In genomic region chr21:38796426-38796825, GRCh38 we compare ENCODE assay signal across 18 cellular contexts. TPM values are rescaled to one million over a fixed set of nuclear protein-coding genes. Genes with fewer than 3 reads are reported as not detected.
DNase-seq lines count a peak whose midpoint lies in the region; ATAC-seq, FAIRE-seq and TF ChIP-seq lines count a peak whose summit lies in the region.
"Had no signal": no experiment of that assay in that cellular context is flagged by ENCODE, and none has a peak within 500 bp of the region (broad histone marks: within the 10 kb centered on the region; RNA-seq: fewer than 3 reads in every experiment).

No MANE protein-coding gene starts in this region.

- H4K8ac ChIP-seq in mesenchymal stem cell (ENCODE audit: low read length), result peak overlapping the region; percentile 35

- H3K9me3 ChIP-seq in GM12878 (replicated peaks; ENCODE audit: control insufficient read depth, insufficient read depth, low read length), result no peaks in the 10 kb centered on the region
- peaks cover 3% of the 10 kb centered on the region for H3K9me3 ChIP-seq in mesenchymal stem cell (ENCODE audit: control insufficient read depth, low read length)
- no peaks in the 10 kb centered on the region for H3K9me3 ChIP-seq in ovary
- H3K9me3 ChIP-seq: testis had no signal

- FAIRE-seq in GM12878 (lab: Jason Lieb, UNC), result no peak
- FAIRE-seq: H54, HTR-8/SVneo had no signal

- POLR2A ChIA-PET in GM12878 (lab: Charles Lee), result no interaction called here

- TF ChIP-seq CTCF in GM12878 (IDR thresholded peaks at IDR 0.05 in 2 of 3, conservative IDR thresholded peaks at IDR 0.05 in 1 of 3; ENCODE audit: control insufficient read depth in 2 of 3, extremely low read depth in 1 of 3, insufficient read depth in 1 of 3, low read depth in 3 of 3, low read length in 3 of 3) (peak; percentile 2 to 26 (median 11); a peak in 2 of 6 replicates), ovary (IDR thresholded peaks at IDR 0.05) (no peak)

- CTCF ChIA-PET in GM12878 (lab: Yijun Ruan, JAX), result interaction anchor here (1.8 kb wide), 1 partner anchor 62 kb away, joined by 6 read pairs; no protein-coding TSS in a partner anchor

- no peak overlapping the region for H3K4me3 ChIP-seq in GM12878
- H3K4me3 ChIP-seq in mesenchymal stem cell (ENCODE audit: insufficient read depth in 1 of 2, low read depth in 1 of 2, low read length in 2 of 2), result no peak overlapping the region
- H3K4me3 ChIP-seq in ovary, result no peak overlapping the region
- H3K4me3 ChIP-seq: dorsolateral prefrontal cortex, skin epidermis, testis had no signal

- H3K79me2 ChIP-seq in GM12878 (ENCODE audit: control insufficient read depth, insufficient read depth, low read length), result no peaks in the 10 kb centered on the region

- no peak overlapping the region for H2BK15ac ChIP-seq in mesenchymal stem cell (ENCODE audit: low read depth, poor library complexity, severe bottlenecking)

- 73% methylated on average over 5 of the region's 5 CpGs for WGBS in GM12878 (ENCODE audit: insufficient coverage, insufficient replicate concordance, low lambda C conversion rate, missing lambda C conversion rate)
- 57% methylated on average over 5 of the region's 5 CpGs for WGBS in mesenchymal stem cell
- WGBS in ovary, 3 donors, result 84 to 88% (median 87%) methylated on average over 5 of the region's 5 CpGs

- H3K4me1 ChIP-seq in GM12878 (ENCODE audit: control insufficient read depth, insufficient read depth, low read length) (peaks cover 3% of the 10 kb centered on the region; the same call in 1 of the 2 replicates), mesenchymal stem cell (ENCODE audit: control insufficient read depth, insufficient read depth, low read depth, low read length) (peaks cover 25% of the 10 kb centered on the region), ovary (ENCODE audit: insufficient read depth) (no peaks in the 10 kb centered on the region)
- H3K4me1 ChIP-seq: testis had no signal

- no peaks in the 10 kb centered on the region for H3K79me1 ChIP-seq in mesenchymal stem cell (replicated peaks; ENCODE audit: low read length, poor library complexity, severe bottlenecking)

- H3K23ac ChIP-seq in mesenchymal stem cell (ENCODE audit: low read length in 2 of 2), result no peak overlapping the region

- peak overlapping the region in 1 of 2 experiments; percentile 3 for H3K18ac ChIP-seq in mesenchymal stem cell (ENCODE audit: low read depth in 1 of 2, low read length in 2 of 2)

- H2BK12ac ChIP-seq in mesenchymal stem cell (ENCODE audit: low read length in 2 of 2), result peak overlapping the region in 1 of 2 experiments; percentile 1

- no peaks in the 10 kb centered on the region; a peak in 1 of 4 replicates for H3K27me3 ChIP-seq in GM12878 (replicated peaks in 1 of 2; ENCODE audit: control insufficient read depth in 2 of 2, insufficient read depth in 2 of 2, low read length in 1 of 2)
- peaks cover 0 to 10% of the 10 kb centered on the region in 2 experiments for H3K27me3 ChIP-seq in mesenchymal stem cell (ENCODE audit: control insufficient read depth in 1 of 2, insufficient read depth in 1 of 2, low read length in 2 of 2)
- H3K27me3 ChIP-seq in ovary, result no peaks in the 10 kb centered on the region
- H3K27me3 ChIP-seq: dorsolateral prefrontal cortex, testis had no signal

- H3K36me3 ChIP-seq in GM12878 (ENCODE audit: control insufficient read depth in 2 of 2, insufficient read depth in 2 of 2, low read length in 1 of 2) (no peaks in the 10 kb centered on the region), mesenchymal stem cell (ENCODE audit: control insufficient read depth in 1 of 2, insufficient read depth in 2 of 2, low read depth in 1 of 2, low read length in 2 of 2) (no peaks in the 10 kb centered on the region), ovary (no peaks in the 10 kb centered on the region)

- H2AK5ac ChIP-seq in mesenchymal stem cell (ENCODE audit: low read length, severe bottlenecking), result no peak overlapping the region

- H3K4me2 ChIP-seq in GM12878 (ENCODE audit: control insufficient read depth, insufficient read depth) (no peak overlapping the region), mesenchymal stem cell (ENCODE audit: low read length, poor library complexity, severe bottlenecking) (no peak overlapping the region)

- no peak overlapping the region for H3K9ac ChIP-seq in GM12878 (ENCODE audit: control insufficient read depth, insufficient read depth, low read length)
- no peak overlapping the region for H3K9ac ChIP-seq in mesenchymal stem cell (ENCODE audit: low read length)

- DNase-seq in ELR (ENCODE audit: low read depth), result peak; percentile 83
- DNase-seq in GM12878 (ENCODE audit: low read depth, low spot score), result no peak
- peak; percentile 63 for DNase-seq in mesenchymal stem cell
- no peak for DNase-seq in cerebellum (ENCODE audit: low spot score)
- no peak for DNase-seq in ovary
- DNase-seq: dorsolateral prefrontal cortex, NCI-H1694, NCI-H526, SIG-M5, testis had no signal

- TF ChIP-seq POLR2A in GM12878 (IDR thresholded peaks at IDR 0.05; ENCODE audit: low read depth, low read length) (no peak), ovary (IDR thresholded peaks at IDR 0.05) (no peak)

- H2AFZ ChIP-seq in GM12878 (ENCODE audit: control insufficient read depth, low read depth, low read length), result no peak overlapping the region
- no peak overlapping the region for H2AFZ ChIP-seq in mesenchymal stem cell (ENCODE audit: low read depth, low read length)

- TF ChIP-seq EP300 in Ishikawa (IDR thresholded peaks at IDR 0.05; ENCODE audit: borderline replicate concordance) (peak; percentile 22; the same call in 1 of the 2 replicates), GM12878 (IDR thresholded peaks at IDR 0.05; ENCODE audit: borderline replicate concordance in 1 of 2, control insufficient read depth in 1 of 2, low read depth in 2 of 2, low read length in 2 of 2) (no peak), ovary (IDR thresholded peaks at IDR 0.05) (no peak)

- no peak overlapping the region for H4K91ac ChIP-seq in mesenchymal stem cell (ENCODE audit: low read length)

- H3K4ac ChIP-seq in mesenchymal stem cell (ENCODE audit: low read depth in 1 of 2, low read length in 2 of 2), result peak overlapping the region in 1 of 2 experiments; percentile 4

- no peak overlapping the region for H2BK120ac ChIP-seq in mesenchymal stem cell (ENCODE audit: low read depth, low read length)

- no TSS peak for BruUV-seq in GM12878 (replicated peaks; lab: Mats Ljungman, UMichigan)

- no peak overlapping the region for H2BK5ac ChIP-seq in mesenchymal stem cell (ENCODE audit: low read depth, low read length, poor library complexity, severe bottlenecking)

- no peak overlapping the region for H3K14ac ChIP-seq in mesenchymal stem cell (ENCODE audit: low read length in 2 of 2)

- in situ Hi-C loops in GM12878 (cut with MboI), result no loop called here

- H3K27ac ChIP-seq in GM12878 (ENCODE audit: control insufficient read depth, insufficient read depth) (no peak overlapping the region), mesenchymal stem cell (ENCODE audit: low read length, poor library complexity, severe bottlenecking) (peak overlapping the region; percentile 56), ovary (no peak overlapping the region)
- H3K27ac ChIP-seq: dorsolateral prefrontal cortex, skin epidermis, testis had no signal

- H4K20me1 ChIP-seq in GM12878 (ENCODE audit: control insufficient read depth, insufficient read depth), result no peaks in the 10 kb centered on the region

- TF ChIP-seq RAD21 in Ishikawa (IDR thresholded peaks at IDR 0.05; ENCODE audit: low read depth), result peak; percentile 46; the same call in 1 of the 2 replicates
- peak; percentile 35 for TF ChIP-seq RAD21 in GM12878 (IDR thresholded peaks at IDR 0.05; ENCODE audit: insufficient read depth, low read depth, low read length)

- RAD21 ChIA-PET in GM12878 (lab: Charles Lee; ENCODE audit: unreplicated experiment), result interaction anchor here (0.7 kb wide), 1 partner anchor 10 kb away, joined by 3 read pairs; no protein-coding TSS in a partner anchor

- ATAC-seq in GM12878 (no peak), HG03039 (IDR thresholded peaks at IDR 0.05; ENCODE audit: unreplicated experiment) (no peak), GM18498 (IDR thresholded peaks at IDR 0.05; ENCODE audit: unreplicated experiment) (no peak)
- ATAC-seq: left lobe of liver; natural killer cell treated with Interleukin-12 subunit alpha and Interleukin-12 subunit beta and Interleukin-15 and Interleukin-18, amount 100 ng/mL, for 72 hours had no signal

- intact Hi-C loops in GM12878 (cut with micrococcal nuclease; ENCODE audit: unreplicated experiment) (loop anchor here (1.0 kb wide), 1 partner anchor 62 kb away; no protein-coding TSS in a partner anchor), ovary (cut with DNase I) (no loop called here)

- SMC1A ChIA-PET in GM12878 (lab: Charles Lee; ENCODE audit: uncharacterized antibody, unreplicated experiment), result interaction anchor here (0.6 to 0.9 kb wide), 3 partner anchors 9 to 60 kb away, joined by 3 read pairs; no protein-coding TSS in a partner anchor

TF ChIP-seq in Ishikawa, 13 proteins besides CTCF, POLR2A, EP300 and RAD21 (continues in another document):
- TF ChIP-seq YY1 (IDR thresholded peaks at IDR 0.05; ENCODE audit: low read depth) (no peak), ZBTB7A (IDR thresholded peaks at IDR 0.05; ENCODE audit: low read depth) (no peak), CEBPB (IDR thresholded peaks at IDR 0.05) (no peak)

TF ChIP-seq in GM12878, 131 proteins besides CTCF, POLR2A, EP300 and RAD21 (continues in another document):
- TF ChIP-seq ASH2L (IDR thresholded peaks at IDR 0.05; ENCODE audit: borderline replicate concordance, low read depth) (no peak), SIX5 (IDR thresholded peaks at IDR 0.05; ENCODE audit: low read depth, low read length, severe bottlenecking) (no peak)

RNA-seq across cellular contexts. Expression of gene ETS2, which starts 9.3 kb away (rescaled TPM):
- 2.2 and 2.7 TPM in 2 replicates for total RNA-seq in GM12878 (2013; cell fraction: nucleolus; rRNA removed)
- total RNA-seq in GM12878 (2014; rRNA removed) (3.1 and 3.4 TPM in 2 replicates), GM12878 (2014; rRNA removed; fragmentation: Illumina TruSeq; extraction: Trizol) (3.4 TPM in 2 replicates), GM12878 (2021) (8.6 and 10.1 TPM in 2 replicates), cerebellum (15.7 TPM), ovary (100 to 1,000 TPM in 2 of 7 donors, 10 to 100 TPM in 5; 57.5 to 152 (median 79.6) TPM)
- 1.5 TPM for polyA plus RNA-seq in GM12878 (2011; ENCODE audit: low read depth)
- polyA plus RNA-seq in GM12878 (2011; rRNA removed) (2.7 and 4.7 TPM in 2 replicates), GM12878 (2014; fragmentation: Illumina TruSeq; extraction: Trizol) (6.5 and 7.8 TPM in 2 replicates), GM12878 (2014; fragmentation: Nextera tagmentation; extraction: Ambion mirVana) (1 to 10 TPM in 1 of 2 experiments, under 1 TPM in 1; 0.52 to 1.2 TPM), GM12878 (2014; rRNA removed) (5.4 and 6.4 TPM in 2 replicates), GM12878 (2016; fragmentation: Nextera tagmentation; extraction: Ambion mirVana) (1 to 10 TPM; 3.8 to 3.9 TPM), ovary (10 to 100 TPM; 35.8 to 81.1 TPM)
- 3.7 TPM in 2 replicates for polyA plus RNA-seq in GM12878 (2011; cell fraction: cytosol; rRNA removed)
- 8.2 and 8.8 TPM in 2 replicates for polyA plus RNA-seq in GM12878 (2011; cell fraction: nucleus; rRNA removed)
- 2.3 and 3.3 TPM in 2 replicates for polyA plus RNA-seq in GM12878 (2012)
- 3.9 and 4.6 TPM in 2 replicates for polyA minus RNA-seq in GM12878 (2011; rRNA and poly(A)+ RNA removed)
- 3.6 TPM in 2 replicates for polyA minus RNA-seq in GM12878 (2011; cell fraction: cytosol; rRNA and poly(A)+ RNA removed)
- polyA minus RNA-seq in GM12878 (2011; cell fraction: nucleus; rRNA and poly(A)+ RNA removed), result 3.4 and 6.3 TPM in 2 replicates
- polyA plus RNA-seq in mesenchymal stem cell (2013, experiment 1 of 2), result 85.3 TPM
- polyA plus RNA-seq in mesenchymal stem cell (2013, experiment 2 of 2), result 83.5 TPM

Comparison
In these comparisons a context has a peak if more than half of its experiments do, and no peak if none do; other contexts are left out.
1. DNase-seq: peak in ELR (single experiment) and mesenchymal stem cell (single experiment); none in GM12878 (single experiment), cerebellum (single experiment) and ovary (0 of 5).
2. CTCF ChIP-seq: peak in GM12878 (3 of 3); none in ovary (0 of 3).